Comparison of ENCODE assay signal across 7 cellular contexts in the genomic region with DNA sequence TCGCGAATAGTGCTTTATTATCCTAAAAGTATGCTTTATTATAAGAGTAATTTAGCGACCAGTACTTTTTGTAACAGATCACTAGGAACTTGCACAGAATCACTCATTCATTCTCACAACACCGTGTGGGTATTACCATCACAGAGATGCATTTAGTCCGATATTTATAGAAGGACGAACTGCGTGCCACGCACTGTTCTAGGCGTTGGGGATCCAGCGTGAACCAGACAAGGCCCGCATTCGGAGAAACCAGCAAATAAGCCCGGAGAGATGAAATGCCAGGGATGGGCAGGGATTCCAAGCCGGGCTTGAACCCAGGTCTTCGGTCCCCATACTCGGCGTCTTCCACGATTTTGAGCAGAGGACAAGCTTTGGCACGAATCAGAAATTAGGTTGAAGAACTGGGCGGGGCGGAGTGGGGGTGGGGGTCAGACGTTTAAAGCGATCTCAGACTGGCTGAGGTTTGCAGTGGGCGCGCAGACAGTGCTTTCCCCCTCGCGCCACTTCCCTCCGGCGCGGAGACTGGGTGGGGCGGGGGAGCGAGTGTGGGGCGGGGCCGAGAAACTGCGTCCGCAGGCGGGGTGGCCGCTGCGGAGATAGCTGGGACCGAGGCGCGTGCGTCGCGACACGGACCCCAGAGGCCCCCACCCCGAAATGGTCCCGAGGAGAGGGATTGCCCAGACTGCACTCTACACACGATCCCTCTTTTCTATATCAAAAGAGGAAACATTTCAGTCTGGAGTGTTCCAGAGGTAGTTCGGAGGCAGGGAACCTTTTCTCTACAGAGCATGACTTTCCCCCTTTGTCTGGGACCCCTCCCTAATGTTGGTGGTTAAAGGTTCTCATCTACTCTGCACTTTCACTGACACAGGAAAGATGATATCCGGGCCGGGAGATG. TPM values are rescaled to one million over a fixed set of nuclear protein-coding genes. Genes with fewer than 3 reads are reported as not detected.
DNase-seq lines count a peak whose midpoint lies in the region; ATAC-seq, FAIRE-seq and TF ChIP-seq lines count a peak whose summit lies in the region.

No MANE protein-coding gene starts in this region.

- intact Hi-C loops in Right ventricle myocardium inferior (cut with DNase I) (loop anchor here (5.0 to 10.0 kb wide), 3 partner anchors 107 to 204 kb away; a partner anchor contains a TSS), psoas muscle (cut with DNase I) (loop anchor here in 1 of 2 donors (5.0 to 10.0 kb wide), 3 partner anchors 104 to 258 kb away; no protein-coding TSS in a partner anchor)

- H3K4me1 ChIP-seq in psoas muscle (peaks cover 10% of the 10 kb centered on the region), urinary bladder (ENCODE audit: insufficient read depth) (peaks cover 2% of the 10 kb centered on the region)

- no peak for FAIRE-seq in urothelium cell line (lab: Jason Lieb, UNC)

- peaks cover 9% of the 10 kb centered on the region for H3K27me3 Mint-ChIP-seq in activated T-cell treated with anti-CD3 and anti-CD28 coated beads, Interleukin-2, amount 50 U/mL, for 72 hours (ENCODE audit: low read depth)

- H3K27me3 ChIP-seq in psoas muscle (ENCODE audit: insufficient read depth in 3 of 3, low read length in 2 of 3): peaks cover 0 to 79% (median 14%) of the 10 kb centered on the region in 3 donors

- H3K4me1 Mint-ChIP-seq in activated T-cell treated with anti-CD3 and anti-CD28 coated beads, Interleukin-2, amount 50 U/mL, for 72 hours (ENCODE audit: low read depth): peaks cover 63% of the 10 kb centered on the region

- H3K27ac ChIP-seq in psoas muscle (no peak overlapping the region), urinary bladder (ENCODE audit: low read depth) (no peak overlapping the region)

- H3K36me3 ChIP-seq in psoas muscle (ENCODE audit: insufficient read depth in 1 of 2, low read depth in 1 of 2): no peaks in the 10 kb centered on the region
- no peaks in the 10 kb centered on the region for H3K36me3 ChIP-seq in urinary bladder (ENCODE audit: insufficient read depth)

- 1% methylated on average over 48 to 52 of the region's 52 CpGs for WGBS in psoas muscle, 3 donors
- 2% methylated on average over 52 of the region's 52 CpGs for WGBS in urinary bladder

- H3K4me3 ChIP-seq in psoas muscle (peak overlapping the region; percentile 71), urinary bladder (ENCODE audit: low read depth, low read length) (peak overlapping the region; percentile 54)

- no peak for TF ChIP-seq CTCF in psoas muscle (IDR thresholded peaks at IDR 0.05)

- no peaks in the 10 kb centered on the region for H3K9me3 ChIP-seq in psoas muscle

- DNase-seq in NOMO-1 (lab: John Stamatoyannopoulos, UW; ENCODE audit: unreplicated experiment in 2 of 2) (peak; percentile 86 to 93), Right ventricle myocardium inferior (ENCODE audit: missing footprints) (peak; percentile 81), psoas muscle (peak; percentile 48 to 73), urothelium cell line (ENCODE audit: low spot score) (no peak)
- DNase-seq in activated T-cell treated with anti-CD3 and anti-CD28 coated beads, Interleukin-2, amount 50 U/mL, for 72 hours: peak; percentile 87 to 90

- H3K27ac Mint-ChIP-seq in activated T-cell treated with anti-CD3 and anti-CD28 coated beads, Interleukin-2, amount 50 U/mL, for 72 hours: peak overlapping the region; percentile 97

- H3K4me3 Mint-ChIP-seq in activated T-cell treated with anti-CD3 and anti-CD28 coated beads, Interleukin-2, amount 50 U/mL, for 72 hours: peak overlapping the region; percentile 89 to 95

- peak; percentile 31 for ATAC-seq in HG02588 (IDR thresholded peaks at IDR 0.05; ENCODE audit: unreplicated experiment)
- ATAC-seq in activated T-cell treated with anti-CD3 and anti-CD28 coated beads, Interleukin-2, amount 50 U/mL, for 72 hours (replicated peaks in 1 of 2): peak; percentile 63 to 69
- ATAC-seq in Right ventricle myocardium inferior: peak; percentile 57
- ATAC-seq in psoas muscle: peak in 3 of 4 donors; percentile 20 to 57 (median 35)

- peaks cover 19 to 23% of the 10 kb centered on the region in 2 donors for H3K36me3 Mint-ChIP-seq in activated T-cell treated with anti-CD3 and anti-CD28 coated beads, Interleukin-2, amount 50 U/mL, for 72 hours (ENCODE audit: insufficient read depth in 2 of 2)

- H3K9me3 Mint-ChIP-seq in activated T-cell treated with anti-CD3 and anti-CD28 coated beads, Interleukin-2, amount 50 U/mL, for 72 hours: no peaks in the 10 kb centered on the region

RNA-seq across cellular contexts. Expression of a gene that starts 1.1 kb away (rescaled TPM):
- total RNA-seq in activated T-cell treated with anti-CD3 and anti-CD28 coated beads, Interleukin-2, amount 50 U/mL, for 72 hours: 100 to 1,000 TPM; 221 to 338 TPM
- total RNA-seq in Right ventricle myocardium inferior: 3.1 TPM
- 1 to 10 TPM; 2.6 to 8.2 (median 5.0) TPM for total RNA-seq in psoas muscle
- 1 to 10 TPM; 1.8 to 9.1 (median 1.8) TPM for polyA plus RNA-seq in psoas muscle
- total RNA-seq in urinary bladder: 20.8 TPM
- polyA plus RNA-seq in urinary bladder: 20.4 TPM

Comparison
In these comparisons a context has a peak if more than half of its experiments do, and no peak if none do; other contexts are left out.
1. RNA of a gene that starts 1.1 kb away (total RNA-seq): 221 to 338 TPM in activated T-cell treated with anti-CD3 and anti-CD28 coated beads, Interleukin-2, amount 50 U/mL, for 72 hours; 20.8 TPM in urinary bladder (single experiment), 2.6 to 8.2 TPM in psoas muscle and 3.1 TPM in Right ventricle myocardium inferior (single experiment); every median in the first group is over 10 times any median in the second.
2. Peak in every context shown above with its lines, with median percentiles within 50 percentile points of each other: ATAC-seq.